ENCODE assay signal across 2 cellular contexts in genomic region chr13:51646041-51646670, GRCh38.
TF ChIP-seq lines count a peak whose summit lies in the region.

No MANE protein-coding gene starts in this region.

TF ChIP-seq in SK-N-SH, 30 proteins besides CTCF, POLR2A, EP300 and RAD21 (continued from another document):
- TF ChIP-seq GABPA (IDR thresholded peaks at IDR 0.05; ENCODE audit: low read depth) (no peak), RXRA (IDR thresholded peaks at IDR 0.05; ENCODE audit: borderline replicate concordance, low read depth) (no peak), GATA2 (CRISPR knock-in tag; IDR thresholded peaks at IDR 0.05) (no peak), SMC3 (IDR thresholded peaks at IDR 0.05; ENCODE audit: low read depth, low read length) (no peak), FOSL2 (IDR thresholded peaks at IDR 0.05; ENCODE audit: borderline replicate concordance, low read depth) (no peak), CHD2 (IDR thresholded peaks at IDR 0.05; ENCODE audit: low read length, partially characterized antibody) (no peak), NRF1 (IDR thresholded peaks at IDR 0.05; ENCODE audit: low read depth, low read length) (no peak), MXI1 (IDR thresholded peaks at IDR 0.05; ENCODE audit: low read depth, low read length) (no peak), NFIC (IDR thresholded peaks at IDR 0.05; ENCODE audit: borderline replicate concordance) (no peak), MAX (IDR thresholded peaks at IDR 0.05; ENCODE audit: low read depth) (no peak), RCOR1 (IDR thresholded peaks at IDR 0.05; ENCODE audit: low read length) (no peak)
TF ChIP-seq in SK-N-SH: peak in this region for 0.

TF ChIP-seq in SK-N-SH treated with all-trans-retinoic acid at 6 μM for 48 hours, 23 proteins besides CTCF, POLR2A, EP300 and RAD21 (continued from another document):
- no peak for TF ChIP-seq CSRNP3 (CRISPR knock-in tag; IDR thresholded peaks at IDR 0.05)
- no peak for TF ChIP-seq ZNF70 (CRISPR knock-in tag; IDR thresholded peaks at IDR 0.05)
- no peak for TF ChIP-seq TCF4 (CRISPR knock-in tag; IDR thresholded peaks at IDR 0.05; ENCODE audit: borderline replicate concordance)
- TF ChIP-seq RARB (CRISPR knock-in tag; IDR thresholded peaks at IDR 0.05) = no peak
- TF ChIP-seq ZNF8 (CRISPR knock-in tag; IDR thresholded peaks at IDR 0.05) = no peak
- TF ChIP-seq CREB5 (CRISPR knock-in tag; IDR thresholded peaks at IDR 0.05; ENCODE audit: low read depth) = no peak
- no peak for TF ChIP-seq ZFP3 (CRISPR knock-in tag; IDR thresholded peaks at IDR 0.05)
- TF ChIP-seq PATZ1 (CRISPR knock-in tag; IDR thresholded peaks at IDR 0.05; ENCODE audit: borderline replicate concordance) = no peak
- no peak for TF ChIP-seq CSDC2 (CRISPR knock-in tag; IDR thresholded peaks at IDR 0.05)
